Comparison of ENCODE assay signal across 8 cellular contexts in genomic region chr12:124993568-124994434, GRCh38. TPM values are rescaled to one million over a fixed set of nuclear protein-coding genes. Genes with fewer than 3 reads are reported as not detected.
DNase-seq lines count a peak whose midpoint lies in the region; ATAC-seq and TF ChIP-seq lines count a peak whose summit lies in the region.

Gene BRI3BP (plus strand): TSS chr12:124993645. CDS start chr12:124993791, 146 bp downstream.

- H3K9me3 ChIP-seq in liver (ENCODE audit: control insufficient read depth in 4 of 4, low read length in 3 of 4), result no peaks in the 10 kb centered on the region

- H3K9ac ChIP-seq in liver (ENCODE audit: low read depth in 1 of 2, low read length in 2 of 2), result peak within 1 kb of the TSS in 1 of 2 donors; percentile 52

- POLR2A ChIA-PET in activated CD4-positive, alpha-beta T cell treated with anti-CD3 and anti-CD28 coated beads for 36 hours (lab: Charles Lee), result interaction anchor here (0.6 to 1.4 kb wide), 2 partner anchors 12 to 55 kb away, joined by 3 to 6 read pairs; no protein-coding TSS in a partner anchor

- H3K27ac ChIP-seq in liver (ENCODE audit: low read depth in 1 of 2, low read length in 2 of 2), result peak within 1 kb of the TSS in 1 of 2 donors; percentile 32

- H3K4me3 Mint-ChIP-seq in activated CD4-positive, alpha-beta T cell treated with anti-CD3 and anti-CD28 coated beads for 36 hours, result peak within 1 kb of the TSS; percentile 95

- no peaks in the 10 kb centered on the region for H3K36me3 ChIP-seq in liver (ENCODE audit: control insufficient read depth in 4 of 4, insufficient read depth in 3 of 4, low read depth in 1 of 4, low read length in 3 of 4)

- CTCF ChIA-PET in activated CD4-positive, alpha-beta T cell treated with anti-CD3 and anti-CD28 coated beads for 36 hours (lab: Charles Lee), result interaction anchor here (0.6 to 1.2 kb wide), 8 partner anchors 14 to 627 kb away, joined by 3 to 5 read pairs (median 4); no protein-coding TSS in a partner anchor

- peak within 1 kb of the TSS; percentile 99 for H3K27ac Mint-ChIP-seq in activated CD4-positive, alpha-beta T cell treated with anti-CD3 and anti-CD28 coated beads for 36 hours

- intact Hi-C loops in activated CD4-positive, alpha-beta T cell treated with anti-CD3 and anti-CD28 coated beads for 36 hours (cut with DNase I, micrococcal nuclease), result loop anchor here (1.0 to 5.0 kb wide), 8 partner anchors 54 to 130 kb away; partner anchors contain the start of gene AACS (in 2 of the 2)

- peaks cover 12% of the 10 kb centered on the region for H3K36me3 Mint-ChIP-seq in activated CD4-positive, alpha-beta T cell treated with anti-CD3 and anti-CD28 coated beads for 36 hours (ENCODE audit: low read depth)

- TF ChIP-seq RAD21 in liver (IDR thresholded peaks at IDR 0.05), result no peak

- H3K4me3 ChIP-seq in choroid plexus epithelial cell (ENCODE audit: low read depth, low read length), result peak within 1 kb of the TSS; percentile 63
- H3K4me3 ChIP-seq in liver (ENCODE audit: low read depth in 1 of 3, low read length in 3 of 3), result peak within 1 kb of the TSS; percentile 44 to 94 (median 74)

- WGBS in liver, result under 1% methylated on average over 124 of the region's 124 CpGs

- H3K27me3 Mint-ChIP-seq in activated CD4-positive, alpha-beta T cell treated with anti-CD3 and anti-CD28 coated beads for 36 hours, result no peaks in the 10 kb centered on the region

- H3K4me1 ChIP-seq in liver (ENCODE audit: control insufficient read depth in 4 of 4, insufficient read depth in 4 of 4, low read length in 3 of 4), result peaks cover 0 to 19% (median 12%) of the 10 kb centered on the region in 4 donors

- H3K9me3 Mint-ChIP-seq in activated CD4-positive, alpha-beta T cell treated with anti-CD3 and anti-CD28 coated beads for 36 hours (ENCODE audit: low read depth), result no peaks in the 10 kb centered on the region

- DNase-seq in NCI-H446 (lab: John Stamatoyannopoulos, UW), result peak; percentile 16 to 61
- DNase-seq in NCI-H446 treated with DMSO at 0.1 percent for 48 hours (lab: John Stamatoyannopoulos, UW), result no peak
- peak; percentile 32 for DNase-seq in NCI-H146 treated with DMSO at 0.1 percent for 48 hours (lab: John Stamatoyannopoulos, UW; ENCODE audit: unreplicated experiment)
- DNase-seq in activated CD4-positive, alpha-beta T cell treated with anti-CD3 and anti-CD28 coated beads for 36 hours, result peak; percentile 83
- DNase-seq in choroid plexus epithelial cell (ENCODE audit: low read depth), result peak; percentile 44
- DNase-seq in stimulated activated CD4-positive, alpha-beta T cell treated with anti-CD3 and anti-CD28 coated beads, Interleukin-4, amount 100 ng/mL, for 48 hours (ENCODE audit: low read depth in 2 of 2), result peak; percentile 62 to 70

- H3K27me3 ChIP-seq in liver (ENCODE audit: control insufficient read depth in 4 of 4, insufficient read depth in 4 of 4, low read length in 3 of 4), result no peaks in the 10 kb centered on the region

- peak; percentile 64 for ATAC-seq in HG02798 (IDR thresholded peaks at IDR 0.05; ENCODE audit: poor library complexity, unreplicated experiment)
- peak; percentile 60 for ATAC-seq in activated CD4-positive, alpha-beta T cell treated with anti-CD3 and anti-CD28 coated beads for 36 hours

- peaks cover 22% of the 10 kb centered on the region for H3K4me1 Mint-ChIP-seq in activated CD4-positive, alpha-beta T cell treated with anti-CD3 and anti-CD28 coated beads for 36 hours

- no peak for TF ChIP-seq CTCF in choroid plexus epithelial cell (conservative IDR thresholded peaks at IDR 0.05; ENCODE audit: low read depth, low read length)
- no peak for TF ChIP-seq CTCF in liver (IDR thresholded peaks at IDR 0.05; ENCODE audit: low read depth, low read length, missing input control)

TF ChIP-seq in liver, 16 proteins besides CTCF, POLR2A, EP300 and RAD21:
- TF ChIP-seq EGR1 (IDR thresholded peaks at IDR 0.05; ENCODE audit: low read depth in 2 of 2) (no peak), HNF4A (conservative IDR thresholded peaks at IDR 0.05) (peak in 1 of 2 donors; percentile 10), FOXA2 (IDR thresholded peaks at IDR 0.05) (no peak), ZBTB33 (IDR thresholded peaks at IDR 0.05) (no peak)
TF ChIP-seq in liver: peak in this region for 1.

RNA-seq across cellular contexts. Expression of gene BRI3BP, which starts in this region (rescaled TPM):
- 10 to 100 TPM; 18.6 to 26.2 TPM for total RNA-seq in activated CD4-positive, alpha-beta T cell treated with anti-CD3 and anti-CD28 coated beads for 36 hours
- total RNA-seq in liver, result 10 to 100 TPM in 1 of 2 donors, 1 to 10 TPM in 1; 6.0 to 15.3 TPM
- polyA plus RNA-seq in liver, result 1 to 10 TPM; 2.4 to 3.3 TPM
